In genomic region chr5:155923784-155924183, GRCh38 we compare ENCODE assay signal across 37 cellular contexts.
"Had no signal": no experiment of that assay in that cellular context is flagged by ENCODE, and none has a peak within 500 bp of the region (broad histone marks: within the 10 kb centered on the region; RNA-seq: fewer than 3 reads in every experiment).

No MANE protein-coding gene starts in this region.

- H3K9me3 ChIP-seq: adrenal gland, colonic mucosa had no signal

- H3K4me3 ChIP-seq: adrenal gland, cardiac muscle cell, colonic mucosa had no signal

- H3K27ac Mint-ChIP-seq: activated CD4-positive, alpha-beta memory T cell treated with anti-CD3 and anti-CD28 coated beads, Interleukin-2, amount 10 ng/mL, durations not matched to agents 7 days and 5 days; activated CD4-positive, alpha-beta T cell treated with anti-CD3 and anti-CD28 coated beads for 36 hours; activated CD4-positive, alpha-beta T cell treated with anti-CD3 and anti-CD28 coated beads, Interleukin-2, amount 10 ng/mL, durations not matched to agents 7 days and 5 days; activated CD8-positive, alpha-beta memory T cell treated with anti-CD3 and anti-CD28 coated beads, Interleukin-2, amount 10 ng/mL, durations not matched to agents 7 days and 5 days; activated CD8-positive, alpha-beta T cell treated with anti-CD3 and anti-CD28 coated beads, Interleukin-2, amount 10 ng/mL, durations not matched to agents 7 days and 5 days; activated naive CD4-positive, alpha-beta T cell treated with anti-CD3 and anti-CD28 coated beads, Interleukin-2, amount 10 ng/mL, durations not matched to agents 7 days and 5 days; activated naive CD4-positive, alpha-beta T cell treated with anti-CD3 and anti-CD28 coated beads, Interleukin-2, amount 50 U/mL, for 72 hours; activated naive CD8-positive, alpha-beta T cell treated with anti-CD3 and anti-CD28 coated beads for 36 hours; activated T-cell treated with anti-CD3 and anti-CD28 coated beads, Interleukin-2, amount 50 U/mL, for 24 hours; activated T-helper 2 cell treated with anti-CD3 and anti-CD28 coated beads, Interferon-gamma antibody, Interleukin-2, Interleukin-4, amounts not matched to agents 10 μg/mL and 5 μg/mL and 100 μg/mL, durations not matched to agents 14 hours and 24 hours and 36 hours; brain; T-helper 1 cell treated with Interleukin-12 subunit alpha and Interleukin-12 subunit beta and Interleukin-4 antibody, amounts not matched to agents 30 μg/mL and 1 μg/mL, for 36 hours; T-helper 2 cell treated with Interferon-gamma antibody and Interleukin-4, amounts not matched to agents 5 μg/mL and 100 μg/mL, for 36 hours had no signal

- H3K4me1 Mint-ChIP-seq: activated CD4-positive, alpha-beta memory T cell treated with anti-CD3 and anti-CD28 coated beads, Interleukin-2, amount 10 ng/mL, durations not matched to agents 7 days and 5 days; activated CD4-positive, alpha-beta T cell treated with anti-CD3 and anti-CD28 coated beads for 36 hours; activated CD4-positive, alpha-beta T cell treated with anti-CD3 and anti-CD28 coated beads, Interleukin-2, amount 10 ng/mL, durations not matched to agents 7 days and 5 days; activated CD8-positive, alpha-beta memory T cell treated with anti-CD3 and anti-CD28 coated beads, Interleukin-2, amount 10 ng/mL, durations not matched to agents 7 days and 5 days; activated naive CD4-positive, alpha-beta T cell treated with anti-CD3 and anti-CD28 coated beads, Interleukin-2, amount 10 ng/mL, durations not matched to agents 7 days and 5 days; activated naive CD8-positive, alpha-beta T cell treated with anti-CD3 and anti-CD28 coated beads for 36 hours; central memory CD8-positive, alpha-beta T cell had no signal

- H3K9me3 Mint-ChIP-seq: activated CD4-positive, alpha-beta memory T cell treated with anti-CD3 and anti-CD28 coated beads, Interleukin-2, amount 10 ng/mL, durations not matched to agents 7 days and 5 days; activated CD4-positive, alpha-beta T cell treated with anti-CD3 and anti-CD28 coated beads, Interleukin-2, amount 10 ng/mL, durations not matched to agents 7 days and 5 days; activated naive CD4-positive, alpha-beta T cell treated with anti-CD3 and anti-CD28 coated beads, Interleukin-2, amount 10 ng/mL, durations not matched to agents 7 days and 5 days; activated naive CD4-positive, alpha-beta T cell treated with anti-CD3 and anti-CD28 coated beads, Interleukin-2, amount 50 U/mL, for 72 hours; activated naive CD8-positive, alpha-beta T cell treated with anti-CD3 and anti-CD28 coated beads for 36 hours; activated T-cell treated with anti-CD3 and anti-CD28 coated beads, Interleukin-2, amount 50 U/mL, for 24 hours; activated T-helper 2 cell treated with anti-CD3 and anti-CD28 coated beads, Interferon-gamma antibody, Interleukin-2, Interleukin-4, amounts not matched to agents 10 μg/mL and 5 μg/mL and 100 μg/mL, durations not matched to agents 14 hours and 24 hours and 36 hours; brain; central memory CD8-positive, alpha-beta T cell; T-helper 1 cell treated with Interleukin-12 subunit alpha and Interleukin-12 subunit beta and Interleukin-4 antibody, amounts not matched to agents 30 μg/mL and 1 μg/mL, for 36 hours; T-helper 2 cell treated with Interferon-gamma antibody and Interleukin-4, amounts not matched to agents 5 μg/mL and 100 μg/mL, for 36 hours had no signal

- H3K36me3 Mint-ChIP-seq: activated CD8-positive, alpha-beta memory T cell treated with anti-CD3 and anti-CD28 coated beads, Interleukin-2, amount 10 ng/mL, durations not matched to agents 7 days and 5 days; activated naive CD4-positive, alpha-beta T cell treated with anti-CD3 and anti-CD28 coated beads, Interleukin-2, amount 10 ng/mL, durations not matched to agents 7 days and 5 days; activated naive CD4-positive, alpha-beta T cell treated with anti-CD3 and anti-CD28 coated beads, Interleukin-2, amount 50 U/mL, for 72 hours; activated naive CD8-positive, alpha-beta T cell treated with anti-CD3 and anti-CD28 coated beads for 36 hours; brain had no signal

- H3K27me3 ChIP-seq: adrenal gland, cardiac muscle cell, colonic mucosa had no signal

- ATAC-seq: activated CD4-positive, alpha-beta T cell treated with anti-CD3 and anti-CD28 coated beads for 36 hours; activated CD4-positive, CD25-positive, alpha-beta regulatory T cell treated with anti-CD3 and anti-CD28 coated beads, Interleukin-2, amount 50 U/mL, for 24 hours; activated CD8-positive, alpha-beta memory T cell treated with anti-CD3 and anti-CD28 coated beads, Interleukin-2, amount 10 ng/mL, durations not matched to agents 7 days and 5 days; activated CD8-positive, alpha-beta T cell treated with anti-CD3 and anti-CD28 coated beads, Interleukin-2, amount 10 ng/mL, durations not matched to agents 7 days and 5 days; activated naive CD4-positive, alpha-beta T cell treated with anti-CD3 and anti-CD28 coated beads, Interleukin-2, amount 50 U/mL, for 72 hours had no signal

- FAIRE-seq: bronchial epithelial cell, TTC549 had no signal

- H3K27ac ChIP-seq: adrenal gland, cardiac muscle cell, colonic mucosa, VCaP had no signal

- DNase-seq: activated CD4-positive, alpha-beta memory T cell treated with anti-CD3 and anti-CD28 coated beads, Interleukin-2, amount 10 ng/mL, durations not matched to agents 7 days and 5 days; activated CD4-positive, alpha-beta T cell treated with anti-CD3 and anti-CD28 coated beads for 1 hour; activated CD4-positive, alpha-beta T cell treated with anti-CD3 and anti-CD28 coated beads for 36 hours; activated CD4-positive, alpha-beta T cell treated with anti-CD3 and anti-CD28 coated beads for 48 hours; activated CD4-positive, alpha-beta T cell treated with anti-CD3 and anti-CD28 coated beads, Interleukin-2, amount 10 ng/mL, durations not matched to agents 7 days and 5 days; activated CD4-positive, alpha-beta T cell treated with anti-CD3 and anti-CD28 coated beads, Interleukin-2, amount 50 U/mL, for 48 hours; activated CD4-positive, CD25-positive, alpha-beta regulatory T cell; activated CD8-positive, alpha-beta memory T cell treated with anti-CD3 and anti-CD28 coated beads for 24 hours; activated CD8-positive, alpha-beta memory T cell treated with anti-CD3 and anti-CD28 coated beads, Interleukin-2, amount 10 ng/mL, durations not matched to agents 7 days and 5 days; activated CD8-positive, alpha-beta memory T cell treated with anti-CD3 and anti-CD28 coated beads, Interleukin-2, amount 50 U/mL, for 48 hours; activated CD8-positive, alpha-beta T cell treated with anti-CD3 and anti-CD28 coated beads, Interleukin-2, amount 10 ng/mL, durations not matched to agents 7 days and 5 days; activated effector memory CD4-positive, alpha-beta T cell treated with Interleukin-2 at 50 U/mL for 16 hours; activated gamma-delta T cell; activated naive CD4-positive, alpha-beta T cell treated with anti-CD3 and anti-CD28 coated beads, Interleukin-2, amount 10 ng/mL, durations not matched to agents 7 days and 5 days; activated naive CD4-positive, alpha-beta T cell treated with Interleukin-2 at 50 U/mL for 16 hours; activated naive CD8-positive, alpha-beta T cell treated with anti-CD3 and anti-CD28 coated beads for 36 hours; activated T-cell treated with anti-CD3 and anti-CD28 coated beads, Interleukin-2, amount 50 U/mL, for 24 hours; activated T-cell treated with anti-CD3 and anti-CD28 coated beads, Interleukin-2, amount 50 U/mL, for 48 hours; adrenal gland; amniotic stem cell; aorta; caudate nucleus; cerebellar nuclear complex; colonic mucosa; T-helper 2 cell; T-helper 9 cell had no signal

- H3K27me3 Mint-ChIP-seq: activated CD4-positive, alpha-beta memory T cell treated with anti-CD3 and anti-CD28 coated beads, Interleukin-2, amount 10 ng/mL, durations not matched to agents 7 days and 5 days; activated CD4-positive, alpha-beta T cell treated with anti-CD3 and anti-CD28 coated beads, Interleukin-2, amount 10 ng/mL, durations not matched to agents 7 days and 5 days; activated CD8-positive, alpha-beta memory T cell treated with anti-CD3 and anti-CD28 coated beads, Interleukin-2, amount 10 ng/mL, durations not matched to agents 7 days and 5 days; activated naive CD4-positive, alpha-beta T cell treated with anti-CD3 and anti-CD28 coated beads, Interleukin-2, amount 10 ng/mL, durations not matched to agents 7 days and 5 days; brain; central memory CD8-positive, alpha-beta T cell had no signal

- H3K4me3 Mint-ChIP-seq: activated CD4-positive, alpha-beta memory T cell treated with anti-CD3 and anti-CD28 coated beads, Interleukin-2, amount 10 ng/mL, durations not matched to agents 7 days and 5 days; activated CD4-positive, alpha-beta T cell treated with anti-CD3 and anti-CD28 coated beads for 36 hours; activated CD4-positive, alpha-beta T cell treated with anti-CD3 and anti-CD28 coated beads, Interleukin-2, amount 10 ng/mL, durations not matched to agents 7 days and 5 days; activated CD8-positive, alpha-beta memory T cell treated with anti-CD3 and anti-CD28 coated beads, Interleukin-2, amount 10 ng/mL, durations not matched to agents 7 days and 5 days; activated CD8-positive, alpha-beta T cell treated with anti-CD3 and anti-CD28 coated beads, Interleukin-2, amount 10 ng/mL, durations not matched to agents 7 days and 5 days; activated naive CD4-positive, alpha-beta T cell treated with anti-CD3 and anti-CD28 coated beads, Interleukin-2, amount 10 ng/mL, durations not matched to agents 7 days and 5 days; activated naive CD8-positive, alpha-beta T cell treated with anti-CD3 and anti-CD28 coated beads for 36 hours; activated T-cell treated with anti-CD3 and anti-CD28 coated beads, Interleukin-2, amount 50 U/mL, for 24 hours; brain; central memory CD8-positive, alpha-beta T cell; T-helper 1 cell treated with Interleukin-12 subunit alpha and Interleukin-12 subunit beta and Interleukin-4 antibody, amounts not matched to agents 30 μg/mL and 1 μg/mL, for 36 hours; T-helper 2 cell treated with Interferon-gamma antibody and Interleukin-4, amounts not matched to agents 5 μg/mL and 100 μg/mL, for 36 hours had no signal

- H3K4me1 ChIP-seq: colonic mucosa had no signal

- H3K36me3 ChIP-seq: adrenal gland, cardiac muscle cell, colonic mucosa had no signal
